15 cellular contexts compared by ENCODE assay signal in the genomic region with DNA sequence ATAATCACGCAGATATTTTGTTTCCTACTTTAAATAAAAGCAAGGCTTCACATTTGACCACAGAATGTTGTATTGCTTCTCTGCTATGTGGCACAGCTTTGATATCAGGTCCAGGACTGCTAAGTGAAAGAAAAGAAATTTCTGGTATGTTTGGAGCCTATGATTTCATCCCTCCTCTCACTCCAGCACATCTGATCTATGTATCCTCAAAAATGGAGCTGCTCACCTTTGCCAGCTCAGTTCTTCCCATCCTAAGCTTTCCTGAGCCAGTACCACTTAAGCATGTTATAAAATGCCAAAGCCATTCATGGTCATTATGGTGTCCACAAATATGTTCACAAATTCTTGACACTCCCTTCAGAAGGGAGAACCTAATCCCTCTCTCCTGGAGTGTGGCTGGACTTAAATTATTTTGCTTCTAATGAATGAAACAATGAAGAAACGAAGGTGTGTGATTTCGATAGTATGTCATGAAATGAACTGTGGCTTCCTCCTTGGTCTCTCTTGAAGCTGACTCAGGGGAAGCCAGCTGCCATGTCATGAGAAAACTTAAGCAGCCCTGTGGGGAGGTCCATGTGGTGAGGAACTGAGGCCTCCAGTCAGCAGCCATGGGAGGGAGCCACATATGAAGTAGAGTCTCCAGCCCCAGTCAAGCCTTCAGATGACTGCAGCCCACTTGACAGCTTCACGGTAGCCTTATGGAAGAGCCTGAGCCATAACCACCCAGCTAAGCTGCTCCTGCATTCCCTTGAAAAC.
A peak's percentile ranks its signal among the peaks of the same experiment; 100 is the strongest.
DNase-seq lines count a peak whose midpoint lies in the region; ATAC-seq, FAIRE-seq and TF ChIP-seq lines count a peak whose summit lies in the region.
"Had no signal": no experiment of that assay in that cellular context is flagged by ENCODE, and none has a peak within 500 bp of the region (broad histone marks: within the 10 kb centered on the region; RNA-seq: fewer than 3 reads in every experiment).

No MANE protein-coding gene starts in this region.

- DNase-seq in activated CD4-positive, alpha-beta memory T cell treated with anti-CD3 and anti-CD28 coated beads for 36 hours = peak; percentile 32
- DNase-seq in activated CD4-positive, alpha-beta memory T cell treated with anti-CD3 and anti-CD28 coated beads, Interleukin-2, amount 10 ng/mL, durations not matched to agents 7 days and 5 days = no peak
- DNase-seq in LHCN-M2 (ENCODE audit: low read depth) = peak; percentile 12
- DNase-seq in astrocyte of the cerebellum (ENCODE audit: low read depth) = peak; percentile 34
- DNase-seq in neural crest cell (ENCODE audit: low read depth, low spot score) = no peak
- DNase-seq in frontal cortex (ENCODE audit: low spot score in 2 of 2) = no peak
- DNase-seq: ACHN; activated CD4-positive, alpha-beta T cell treated with anti-CD3 and anti-CD28 coated beads, Interleukin-2, amount 50 U/mL, for 48 hours; activated effector memory CD4-positive, alpha-beta T cell treated with Interleukin-2 at 50 U/mL for 16 hours; brain microvascular endothelial cell; HCEC 1CT; NCI-H1694 treated with DMSO at 0.1 percent for 48 hours had no signal

- H3K36me3 Mint-ChIP-seq in activated CD4-positive, alpha-beta memory T cell treated with anti-CD3 and anti-CD28 coated beads for 36 hours = no peaks in the 10 kb centered on the region
- H3K36me3 Mint-ChIP-seq in activated CD4-positive, alpha-beta memory T cell treated with anti-CD3 and anti-CD28 coated beads, Interleukin-2, amount 10 ng/mL, durations not matched to agents 7 days and 5 days (ENCODE audit: low read depth) = peaks cover 2% of the 10 kb centered on the region
- peaks cover 9% of the 10 kb centered on the region for H3K36me3 Mint-ChIP-seq in neural crest cell (ENCODE audit: low read depth)

- POLR2A ChIA-PET in activated CD4-positive, alpha-beta memory T cell treated with anti-CD3 and anti-CD28 coated beads for 36 hours (lab: Charles Lee) = no interaction called here
- POLR2A ChIA-PET in activated CD4-positive, alpha-beta memory T cell treated with anti-CD3 and anti-CD28 coated beads, Interleukin-2, amount 10 ng/mL, durations not matched to agents 7 days and 5 days (lab: Charles Lee) = no interaction called here

- peaks cover 7% of the 10 kb centered on the region for H3K4me1 Mint-ChIP-seq in activated CD4-positive, alpha-beta memory T cell treated with anti-CD3 and anti-CD28 coated beads for 36 hours (ENCODE audit: low read depth)
- H3K4me1 Mint-ChIP-seq in activated CD4-positive, alpha-beta memory T cell treated with anti-CD3 and anti-CD28 coated beads, Interleukin-2, amount 10 ng/mL, durations not matched to agents 7 days and 5 days = peaks cover 16% of the 10 kb centered on the region
- H3K4me1 Mint-ChIP-seq in neural crest cell = peaks cover 61% of the 10 kb centered on the region

- no peak overlapping the region for H3K4me3 Mint-ChIP-seq in activated CD4-positive, alpha-beta memory T cell treated with anti-CD3 and anti-CD28 coated beads for 36 hours
- no peak overlapping the region for H3K4me3 Mint-ChIP-seq in activated CD4-positive, alpha-beta memory T cell treated with anti-CD3 and anti-CD28 coated beads, Interleukin-2, amount 10 ng/mL, durations not matched to agents 7 days and 5 days
- no peak overlapping the region for H3K4me3 Mint-ChIP-seq in neural crest cell

- H3K27me3 Mint-ChIP-seq in activated CD4-positive, alpha-beta memory T cell treated with anti-CD3 and anti-CD28 coated beads for 36 hours = peaks cover 4% of the 10 kb centered on the region
- H3K27me3 Mint-ChIP-seq in activated CD4-positive, alpha-beta memory T cell treated with anti-CD3 and anti-CD28 coated beads, Interleukin-2, amount 10 ng/mL, durations not matched to agents 7 days and 5 days = peaks cover 10% of the 10 kb centered on the region
- no peaks in the 10 kb centered on the region for H3K27me3 Mint-ChIP-seq in neural crest cell (ENCODE audit: low read depth)

- intact Hi-C loops in activated CD4-positive, alpha-beta memory T cell treated with anti-CD3 and anti-CD28 coated beads for 36 hours (cut with micrococcal nuclease) = no loop called here

- no peak overlapping the region for H3K4me3 ChIP-seq in astrocyte of the cerebellum (ENCODE audit: low read depth, low read length)
- H3K4me3 ChIP-seq: K562 had no signal

- in situ Hi-C loops in astrocyte of the cerebellum (cut with HindIII; ENCODE audit: low sequenced_read_pairs) = no loop called here

- no peaks in the 10 kb centered on the region for H3K9me3 Mint-ChIP-seq in activated CD4-positive, alpha-beta memory T cell treated with anti-CD3 and anti-CD28 coated beads for 36 hours
- no peaks in the 10 kb centered on the region for H3K9me3 Mint-ChIP-seq in activated CD4-positive, alpha-beta memory T cell treated with anti-CD3 and anti-CD28 coated beads, Interleukin-2, amount 10 ng/mL, durations not matched to agents 7 days and 5 days
- H3K9me3 Mint-ChIP-seq in neural crest cell = no peaks in the 10 kb centered on the region

- no peak for TF ChIP-seq CTCF in astrocyte of the cerebellum (IDR thresholded peaks at IDR 0.05; ENCODE audit: low read depth, low read length, missing control alignments)
- TF ChIP-seq CTCF in neural crest cell (conservative IDR thresholded peaks at IDR 0.05) = no peak

- no peak for ATAC-seq in GM21360 (IDR thresholded peaks at IDR 0.05; ENCODE audit: unreplicated experiment)
- ATAC-seq in GM19467 (IDR thresholded peaks at IDR 0.05; ENCODE audit: unreplicated experiment) = no peak
- ATAC-seq: K562 had no signal

- H3K27ac Mint-ChIP-seq in activated CD4-positive, alpha-beta memory T cell treated with anti-CD3 and anti-CD28 coated beads for 36 hours = no peak overlapping the region
- H3K27ac Mint-ChIP-seq in activated CD4-positive, alpha-beta memory T cell treated with anti-CD3 and anti-CD28 coated beads, Interleukin-2, amount 10 ng/mL, durations not matched to agents 7 days and 5 days = no peak overlapping the region
- H3K27ac Mint-ChIP-seq in neural crest cell (ENCODE audit: unreplicated experiment) = peak overlapping the region; percentile 43

- CTCF ChIA-PET in activated CD4-positive, alpha-beta memory T cell treated with anti-CD3 and anti-CD28 coated beads for 36 hours (lab: Charles Lee) = no interaction called here
- CTCF ChIA-PET in activated CD4-positive, alpha-beta memory T cell treated with anti-CD3 and anti-CD28 coated beads, Interleukin-2, amount 10 ng/mL, durations not matched to agents 7 days and 5 days (lab: Charles Lee) = interaction anchor here (1.6 kb wide), 1 partner anchor 8 kb away, joined by 4 read pairs; no protein-coding TSS in a partner anchor

- no peak for FAIRE-seq in frontal cortex (lab: Jason Lieb, UNC)
- FAIRE-seq: K562 had no signal

Comparison
In these comparisons a context has a peak if more than half of its experiments do, and no peak if none do; other contexts are left out.
1. DNase-seq: peak in activated CD4-positive, alpha-beta memory T cell treated with anti-CD3 and anti-CD28 coated beads for 36 hours (single experiment), LHCN-M2 (single experiment) and astrocyte of the cerebellum (single experiment); none in activated CD4-positive, alpha-beta memory T cell treated with anti-CD3 and anti-CD28 coated beads, Interleukin-2, amount 10 ng/mL, durations not matched to agents 7 days and 5 days (single experiment), neural crest cell (single experiment) and frontal cortex (0 of 2).